In genomic region chr17:7655541-7655840, GRCh38 we compare ENCODE assay signal across 1 cellular context.
TF ChIP-seq lines count a peak whose summit lies in the region.

No MANE protein-coding gene starts in this region.

TF ChIP-seq in H1, 55 proteins besides CTCF, POLR2A, EP300 and RAD21:
- no peak for TF ChIP-seq CHD1 (IDR thresholded peaks at IDR 0.05; ENCODE audit: low read depth, low read length)
- TF ChIP-seq SIX5 (IDR thresholded peaks at IDR 0.05; ENCODE audit: low read depth, low read length) = no peak
- TF ChIP-seq POU5F1 (IDR thresholded peaks at IDR 0.05; ENCODE audit: low read depth, low read length) = no peak
- TF ChIP-seq YY1 (IDR thresholded peaks at IDR 0.05; ENCODE audit: low read depth, low read length) = no peak
- no peak for TF ChIP-seq TCF12 (IDR thresholded peaks at IDR 0.05; ENCODE audit: low read depth, low read length)
- TF ChIP-seq SP2 (IDR thresholded peaks at IDR 0.05; ENCODE audit: low read length) = no peak
- no peak for TF ChIP-seq MAX (IDR thresholded peaks at IDR 0.05)
- no peak for TF ChIP-seq GTF2F1 (IDR thresholded peaks at IDR 0.05; ENCODE audit: borderline replicate concordance, low read depth, low read length)
- TF ChIP-seq CBX5 (IDR thresholded peaks at IDR 0.05; ENCODE audit: low read depth, low read length) = no peak
- no peak for TF ChIP-seq SP1 (IDR thresholded peaks at IDR 0.05; ENCODE audit: low read depth, low read length)
- TF ChIP-seq ATF2 (IDR thresholded peaks at IDR 0.05; ENCODE audit: low read length) = no peak
- TF ChIP-seq SIN3A (conservative IDR thresholded peaks at IDR 0.05 in 1 of 2, IDR thresholded peaks at IDR 0.05 in 1 of 2; ENCODE audit: low read depth in 1 of 2, low read length in 2 of 2) = no peak
- TF ChIP-seq KDM1A (IDR thresholded peaks at IDR 0.05; ENCODE audit: borderline replicate concordance, low read length) = no peak
- no peak for TF ChIP-seq EZH2 (IDR thresholded peaks at IDR 0.05; ENCODE audit: low read depth, low read length, severe bottlenecking)
- TF ChIP-seq KDM5A (IDR thresholded peaks at IDR 0.05; ENCODE audit: low read length) = no peak
- no peak for TF ChIP-seq SUZ12 (IDR thresholded peaks at IDR 0.05; ENCODE audit: low read length)
- no peak for TF ChIP-seq RXRA (IDR thresholded peaks at IDR 0.05; ENCODE audit: insufficient read depth, low read depth, low read length)
